In the genomic region with DNA sequence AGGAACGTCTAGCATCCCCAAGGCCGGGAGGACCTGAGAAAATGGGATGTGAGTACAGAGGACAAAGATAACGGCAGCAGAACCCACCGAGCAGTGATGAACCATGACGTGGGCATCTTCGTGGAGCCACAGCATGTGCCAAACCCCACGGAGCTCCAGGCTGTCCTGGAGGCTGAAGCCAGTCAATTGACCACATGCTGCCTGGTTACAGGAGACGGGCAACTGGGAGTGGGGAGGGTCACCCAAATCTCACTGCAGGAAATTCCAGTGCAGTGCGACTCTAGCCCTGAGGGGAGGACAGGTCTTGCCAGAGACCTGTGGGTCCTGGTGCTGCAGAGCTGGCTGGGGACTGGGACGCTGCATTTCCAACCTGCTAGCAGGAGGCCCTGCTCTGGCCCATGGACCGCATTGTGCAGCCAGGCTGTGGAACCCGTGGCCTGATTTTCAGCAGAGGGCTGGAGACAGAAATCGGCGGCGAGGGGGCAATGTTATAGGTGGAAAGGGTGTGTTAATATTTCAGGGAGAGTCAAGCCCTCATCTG, we compare ENCODE assay signal across 31 cellular contexts. TPM values are rescaled to one million over a fixed set of nuclear protein-coding genes. Genes with fewer than 3 reads are reported as not detected.
"Had no signal": no experiment of that assay in that cellular context is flagged by ENCODE, and none has a peak within 500 bp of the region (broad histone marks: within the 10 kb centered on the region; RNA-seq: fewer than 3 reads in every experiment).

No MANE protein-coding gene starts in this region.

- H3K4me3 Mint-ChIP-seq: activated naive CD4-positive, alpha-beta T cell treated with anti-CD3 and anti-CD28 coated beads, Interleukin-2, amount 50 U/mL, for 24 hours; activated naive CD8-positive, alpha-beta T cell treated with anti-CD3 and anti-CD28 coated beads, Interleukin-2, amount 50 U/mL, for 24 hours; activated T-cell treated with anti-CD3 and anti-CD28 coated beads, Interleukin-2, amount 50 U/mL, for 4 hours; activated T-helper 17 cell treated with anti-CD3 and anti-CD28 coated beads, Interleukin-2, amount 50 U/mL, for 72 hours; dendritic cell treated with granulocyte-macrophage colony-stimulating factor and Interleukin-4, amounts not matched to agents 40 ng/mL and 50 ng/mL, for 4 days; T-helper 1 cell treated with Interleukin-12 subunit alpha and Interleukin-12 subunit beta and Interleukin-4 antibody, amounts not matched to agents 30 μg/mL and 1 μg/mL, for 36 hours had no signal

- H3K27ac Mint-ChIP-seq: activated naive CD4-positive, alpha-beta T cell treated with anti-CD3 and anti-CD28 coated beads, Interleukin-2, amount 50 U/mL, for 24 hours; activated naive CD8-positive, alpha-beta T cell treated with anti-CD3 and anti-CD28 coated beads, Interleukin-2, amount 50 U/mL, for 24 hours; activated T-helper 17 cell treated with anti-CD3 and anti-CD28 coated beads, Interleukin-2, amount 50 U/mL, for 72 hours; dendritic cell treated with granulocyte-macrophage colony-stimulating factor and Interleukin-4, amounts not matched to agents 40 ng/mL and 50 ng/mL, for 4 days; T-helper 1 cell treated with Interleukin-12 subunit alpha and Interleukin-12 subunit beta and Interleukin-4 antibody, amounts not matched to agents 30 μg/mL and 1 μg/mL, for 36 hours had no signal

- ATAC-seq: activated naive CD8-positive, alpha-beta T cell treated with anti-CD3 and anti-CD28 coated beads, Interleukin-2, amount 50 U/mL, for 24 hours; activated T-cell treated with anti-CD3 and anti-CD28 coated beads, Interleukin-2, amount 50 U/mL, for 4 hours; heart right ventricle had no signal

- FAIRE-seq: TTC549 had no signal

- H3K27ac ChIP-seq: breast epithelium, esophagus squamous epithelium, heart right ventricle, left ventricle myocardium inferior, neutrophil, ovary, prostate gland, testis, transverse colon, VCaP had no signal

- H3K9me3 ChIP-seq: breast epithelium, esophagus squamous epithelium, heart right ventricle, left ventricle myocardium inferior, neutrophil, ovary, prostate gland, testis, transverse colon had no signal

- H3K36me3 ChIP-seq: breast epithelium, esophagus squamous epithelium, heart right ventricle, left ventricle myocardium inferior, neutrophil, ovary, prostate gland, transverse colon had no signal

- DNase-seq: activated CD4-positive, alpha-beta T cell treated with anti-CD3 and anti-CD28 coated beads for 4 hours; activated CD4-positive, alpha-beta T cell treated with anti-CD3 and anti-CD28 coated beads, Interleukin-2, amount 50 U/mL, for 4 hours; activated gamma-delta T cell treated with Interleukin-2 at 50 U/mL for 16 hours; activated naive CD8-positive, alpha-beta T cell treated with anti-CD3 and anti-CD28 coated beads, Interleukin-2, amount 50 U/mL, for 24 hours; activated T-cell treated with anti-CD3 and anti-CD28 coated beads, Interleukin-2, amount 50 U/mL, for 4 hours; amygdala; central memory CD4-positive, alpha-beta T cell; effector CD4-positive, alpha-beta T cell; esophagus squamous epithelium; foreskin melanocyte; heart right ventricle; left ventricle myocardium inferior; retina; stimulated activated CD4-positive, alpha-beta T cell treated with anti-CD3 and anti-CD28 coated beads, Interleukin-15, amount 100 ng/mL, for 24 hours; stimulated activated CD4-positive, alpha-beta T cell treated with anti-CD3 and anti-CD28 coated beads, Interleukin-2, amount 100 ng/mL, for 24 hours; stimulated activated naive CD4-positive, alpha-beta T cell; T-helper 9 cell; testis; transverse colon had no signal

- H3K27me3 ChIP-seq: breast epithelium, ovary, testis had no signal

- H3K9me3 Mint-ChIP-seq: activated naive CD4-positive, alpha-beta T cell treated with anti-CD3 and anti-CD28 coated beads, Interleukin-2, amount 50 U/mL, for 24 hours; activated naive CD8-positive, alpha-beta T cell treated with anti-CD3 and anti-CD28 coated beads, Interleukin-2, amount 50 U/mL, for 24 hours; activated T-cell treated with anti-CD3 and anti-CD28 coated beads, Interleukin-2, amount 50 U/mL, for 4 hours; activated T-helper 17 cell treated with anti-CD3 and anti-CD28 coated beads, Interleukin-2, amount 50 U/mL, for 72 hours; dendritic cell treated with granulocyte-macrophage colony-stimulating factor and Interleukin-4, amounts not matched to agents 40 ng/mL and 50 ng/mL, for 4 days; nephron; T-helper 1 cell treated with Interleukin-12 subunit alpha and Interleukin-12 subunit beta and Interleukin-4 antibody, amounts not matched to agents 30 μg/mL and 1 μg/mL, for 36 hours had no signal

- H3K4me1 Mint-ChIP-seq: activated T-helper 17 cell treated with anti-CD3 and anti-CD28 coated beads, Interleukin-2, amount 50 U/mL, for 72 hours; nephron had no signal

- H3K36me3 Mint-ChIP-seq: activated naive CD4-positive, alpha-beta T cell treated with anti-CD3 and anti-CD28 coated beads, Interleukin-2, amount 50 U/mL, for 24 hours had no signal

- H3K4me3 ChIP-seq: breast epithelium, esophagus squamous epithelium, heart right ventricle, left ventricle myocardium inferior, ovary, prostate gland, testis, transverse colon had no signal

- H3K4me1 ChIP-seq: prostate gland had no signal

RNA-seq across cellular contexts. Expression of a gene that starts 3.2 kb away (rescaled TPM):
- total RNA-seq: glomerular endothelial cell had no signal
